22 cellular contexts compared by ENCODE assay signal in genomic region chr9:81652058-81652457, GRCh38.
"Had no signal": no experiment of that assay in that cellular context is flagged by ENCODE, and none has a peak within 500 bp of the region (broad histone marks: within the 10 kb centered on the region; RNA-seq: fewer than 3 reads in every experiment).

No MANE protein-coding gene starts in this region.

- H3K36me3 ChIP-seq: brain microvascular endothelial cell, upper lobe of right lung had no signal

- H2AFZ ChIP-seq: hepatocyte had no signal

- H3K27ac ChIP-seq: ascending aorta, brain microvascular endothelial cell, coronary artery, dorsolateral prefrontal cortex, hepatocyte, suprapubic skin, tibial artery, upper lobe of right lung had no signal

- H3K4me1 Mint-ChIP-seq: activated CD4-positive, alpha-beta memory T cell treated with anti-CD3 and anti-CD28 coated beads, Interleukin-2, amount 10 ng/mL, durations not matched to agents 7 days and 5 days; activated CD4-positive, alpha-beta T cell treated with anti-CD3 and anti-CD28 coated beads, Interleukin-2, amount 10 ng/mL, durations not matched to agents 7 days and 5 days; activated naive CD4-positive, alpha-beta T cell treated with anti-CD3 and anti-CD28 coated beads, Interleukin-2, amount 10 ng/mL, durations not matched to agents 7 days and 5 days; activated naive CD8-positive, alpha-beta T cell treated with anti-CD3 and anti-CD28 coated beads, Interleukin-2, amount 10 ng/mL, durations not matched to agents 7 days and 5 days had no signal

- H3K9me3 Mint-ChIP-seq: activated CD4-positive, alpha-beta T cell treated with anti-CD3 and anti-CD28 coated beads, Interleukin-2, amount 10 ng/mL, durations not matched to agents 7 days and 5 days; activated naive CD4-positive, alpha-beta T cell treated with anti-CD3 and anti-CD28 coated beads, Interleukin-2, amount 10 ng/mL, durations not matched to agents 7 days and 5 days; activated naive CD8-positive, alpha-beta T cell treated with anti-CD3 and anti-CD28 coated beads, Interleukin-2, amount 10 ng/mL, durations not matched to agents 7 days and 5 days; activated T-cell treated with anti-CD3 and anti-CD28 coated beads, Interleukin-2, amount 50 U/mL, for 24 hours had no signal

- H3K4me1 ChIP-seq: upper lobe of right lung had no signal

- ATAC-seq: left cardiac atrium, left ventricle myocardium superior, right cardiac atrium, upper lobe of right lung had no signal

- H3K4me3 ChIP-seq: ascending aorta, coronary artery, dorsolateral prefrontal cortex, hepatocyte, suprapubic skin, tibial artery, upper lobe of right lung had no signal

- DNase-seq: activated CD4-positive, alpha-beta memory T cell treated with anti-CD3 and anti-CD28 coated beads, Interleukin-2, amount 10 ng/mL, durations not matched to agents 7 days and 5 days; activated CD4-positive, alpha-beta T cell treated with anti-CD3 and anti-CD28 coated beads for 1 hour; activated CD4-positive, alpha-beta T cell treated with anti-CD3 and anti-CD28 coated beads, Interleukin-2, amount 10 ng/mL, durations not matched to agents 7 days and 5 days; activated CD8-positive, alpha-beta memory T cell treated with anti-CD3 and anti-CD28 coated beads, Interleukin-2, amount 50 U/mL, for 48 hours; activated gamma-delta T cell; activated naive CD4-positive, alpha-beta T cell treated with anti-CD3 and anti-CD28 coated beads, Interleukin-2, amount 10 ng/mL, durations not matched to agents 7 days and 5 days; activated naive CD8-positive, alpha-beta T cell treated with anti-CD3 and anti-CD28 coated beads, Interleukin-2, amount 10 ng/mL, durations not matched to agents 7 days and 5 days; activated T-cell treated with anti-CD3 and anti-CD28 coated beads, Interleukin-2, amount 50 U/mL, for 24 hours; brain microvascular endothelial cell; dorsolateral prefrontal cortex; effector memory CD4-positive, alpha-beta T cell; left cardiac atrium; left ventricle myocardium superior; posterior cingulate gyrus; right cardiac atrium; stimulated activated naive CD4-positive, alpha-beta T cell; tibial artery; upper lobe of right lung had no signal

- H3K4me3 Mint-ChIP-seq: activated CD4-positive, alpha-beta memory T cell treated with anti-CD3 and anti-CD28 coated beads, Interleukin-2, amount 10 ng/mL, durations not matched to agents 7 days and 5 days; activated CD4-positive, alpha-beta T cell treated with anti-CD3 and anti-CD28 coated beads, Interleukin-2, amount 10 ng/mL, durations not matched to agents 7 days and 5 days; activated naive CD4-positive, alpha-beta T cell treated with anti-CD3 and anti-CD28 coated beads, Interleukin-2, amount 10 ng/mL, durations not matched to agents 7 days and 5 days; activated naive CD8-positive, alpha-beta T cell treated with anti-CD3 and anti-CD28 coated beads, Interleukin-2, amount 10 ng/mL, durations not matched to agents 7 days and 5 days; activated T-cell treated with anti-CD3 and anti-CD28 coated beads, Interleukin-2, amount 50 U/mL, for 24 hours had no signal

- H3K27me3 Mint-ChIP-seq: activated CD4-positive, alpha-beta memory T cell treated with anti-CD3 and anti-CD28 coated beads, Interleukin-2, amount 10 ng/mL, durations not matched to agents 7 days and 5 days; activated CD4-positive, alpha-beta T cell treated with anti-CD3 and anti-CD28 coated beads, Interleukin-2, amount 10 ng/mL, durations not matched to agents 7 days and 5 days; activated naive CD4-positive, alpha-beta T cell treated with anti-CD3 and anti-CD28 coated beads, Interleukin-2, amount 10 ng/mL, durations not matched to agents 7 days and 5 days; activated naive CD8-positive, alpha-beta T cell treated with anti-CD3 and anti-CD28 coated beads, Interleukin-2, amount 10 ng/mL, durations not matched to agents 7 days and 5 days; activated T-cell treated with anti-CD3 and anti-CD28 coated beads, Interleukin-2, amount 50 U/mL, for 24 hours had no signal

- H3K9me3 ChIP-seq: ascending aorta, suprapubic skin, tibial artery, upper lobe of right lung had no signal

- H3K4me2 ChIP-seq: hepatocyte had no signal

- H3K27ac Mint-ChIP-seq: activated CD4-positive, alpha-beta memory T cell treated with anti-CD3 and anti-CD28 coated beads, Interleukin-2, amount 10 ng/mL, durations not matched to agents 7 days and 5 days; activated CD4-positive, alpha-beta T cell treated with anti-CD3 and anti-CD28 coated beads, Interleukin-2, amount 10 ng/mL, durations not matched to agents 7 days and 5 days; activated naive CD4-positive, alpha-beta T cell treated with anti-CD3 and anti-CD28 coated beads, Interleukin-2, amount 10 ng/mL, durations not matched to agents 7 days and 5 days; activated naive CD8-positive, alpha-beta T cell treated with anti-CD3 and anti-CD28 coated beads, Interleukin-2, amount 10 ng/mL, durations not matched to agents 7 days and 5 days; activated T-cell treated with anti-CD3 and anti-CD28 coated beads, Interleukin-2, amount 50 U/mL, for 24 hours had no signal

- H3K36me3 Mint-ChIP-seq: activated naive CD4-positive, alpha-beta T cell treated with anti-CD3 and anti-CD28 coated beads, Interleukin-2, amount 10 ng/mL, durations not matched to agents 7 days and 5 days; activated naive CD8-positive, alpha-beta T cell treated with anti-CD3 and anti-CD28 coated beads, Interleukin-2, amount 10 ng/mL, durations not matched to agents 7 days and 5 days had no signal

- H3K27me3 ChIP-seq: ascending aorta, brain microvascular endothelial cell, dorsolateral prefrontal cortex, hepatocyte, suprapubic skin, tibial artery, upper lobe of right lung had no signal
